In the genomic region with DNA sequence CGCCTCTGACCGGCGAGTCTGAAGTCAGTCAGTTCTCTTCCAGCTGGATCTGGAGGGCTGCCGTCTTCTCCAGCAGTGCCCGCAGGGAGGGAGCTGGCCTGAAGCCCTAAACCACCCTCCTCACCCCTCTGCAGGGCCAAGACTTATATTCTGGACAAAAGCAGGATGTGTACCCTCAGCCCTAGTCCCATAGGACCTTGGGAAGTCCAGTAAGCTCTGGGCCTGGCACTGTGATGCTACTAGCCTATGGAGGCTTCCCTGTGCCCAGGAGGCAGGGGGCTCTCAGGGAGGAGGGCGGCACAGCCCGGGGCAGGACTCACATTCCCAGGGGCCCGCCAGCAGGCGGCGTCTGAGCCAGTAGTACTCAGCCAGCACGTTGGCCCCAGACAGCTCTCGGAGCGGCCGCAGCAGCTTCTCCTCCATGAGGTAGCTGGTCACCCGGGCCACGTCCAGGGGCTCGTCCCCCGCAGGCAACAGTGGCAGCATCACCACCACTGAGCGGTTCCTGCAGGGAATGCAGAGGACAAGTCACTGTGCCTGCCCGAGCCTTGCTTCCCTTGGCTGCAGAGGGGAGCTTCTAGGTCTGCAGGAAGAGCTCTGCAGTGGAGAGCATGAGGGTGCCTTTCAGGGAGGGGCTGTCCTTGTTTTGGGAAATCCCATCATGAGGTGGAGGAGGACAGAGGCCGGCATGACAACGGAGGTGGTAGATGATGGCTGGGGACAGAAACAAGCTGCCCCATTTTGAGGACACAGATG, we compare ENCODE assay signal across 9 cellular contexts. TPM values are rescaled to one million over a fixed set of nuclear protein-coding genes. Genes with fewer than 3 reads are reported as not detected.
A peak's percentile ranks its signal among the peaks of the same experiment; 100 is the strongest.
DNase-seq lines count a peak whose midpoint lies in the region; ATAC-seq and TF ChIP-seq lines count a peak whose summit lies in the region.
"Had no signal": no experiment of that assay in that cellular context is flagged by ENCODE, and none has a peak within 500 bp of the region (broad histone marks: within the 10 kb centered on the region; RNA-seq: fewer than 3 reads in every experiment).

No MANE protein-coding gene starts in this region.

- no peaks in the 10 kb centered on the region for H3K9me3 Mint-ChIP-seq in neural crest cell
- H3K9me3 Mint-ChIP-seq: natural killer cell treated with Interleukin-12 subunit alpha and Interleukin-12 subunit beta and Interleukin-15 and Interleukin-18, amount 100 ng/mL, for 72 hours had no signal

- peak; percentile 36 for DNase-seq in Daoy (ENCODE audit: low read depth)
- no peak for DNase-seq in MM.1S
- peak; percentile 32 to 40 for DNase-seq in erythroblast (lab: John Stamatoyannopoulos, UW)
- peak; percentile 59 for DNase-seq in neural crest cell (ENCODE audit: low read depth, low spot score)
- DNase-seq in HCEC 1CT, result no peak
- no peak for DNase-seq in T-helper 17 cell
- no peak for DNase-seq in activated CD4-positive, CD25-positive, alpha-beta regulatory T cell treated with anti-CD3 and anti-CD28 coated beads, Interleukin-2, amount 50 U/mL, for 72 hours
- no peak for DNase-seq in NCI-H2107 treated with DMSO at 0.1 percent for 48 hours (lab: John Stamatoyannopoulos, UW; ENCODE audit: unreplicated experiment)

- no peaks in the 10 kb centered on the region for H4K20me1 ChIP-seq in MM.1S (ENCODE audit: insufficient read depth, low read length)

- no peaks in the 10 kb centered on the region for H3K27me3 ChIP-seq in MM.1S (replicated peaks; ENCODE audit: insufficient read depth, low read length)

- no peaks in the 10 kb centered on the region for H3F3A ChIP-seq in MM.1S (ENCODE audit: insufficient read depth, low read length)

- no peak overlapping the region for H2AFZ ChIP-seq in MM.1S (ENCODE audit: low read length)

- no peak overlapping the region for H3K27ac ChIP-seq in MM.1S (ENCODE audit: low read length)

- H3K4me1 ChIP-seq in MM.1S (ENCODE audit: low read length), result no peaks in the 10 kb centered on the region

- H3K4me1 Mint-ChIP-seq in neural crest cell (peaks cover 17% of the 10 kb centered on the region), T-helper 17 cell (peaks cover 3% of the 10 kb centered on the region)

- ATAC-seq in T-helper 17 cell, result no peak

- H3K79me2 ChIP-seq in MM.1S (ENCODE audit: low read length), result no peaks in the 10 kb centered on the region

- H3K27ac Mint-ChIP-seq in neural crest cell (ENCODE audit: unreplicated experiment), result no peak overlapping the region
- H3K27ac Mint-ChIP-seq in T-helper 17 cell, result no peak overlapping the region

- H3K9me3 ChIP-seq in MM.1S (replicated peaks; ENCODE audit: insufficient read depth, low read length) (no peaks in the 10 kb centered on the region), T-helper 17 cell (ENCODE audit: control insufficient read depth, low read length, poor library complexity, severe bottlenecking) (no peaks in the 10 kb centered on the region)

- no peaks in the 10 kb centered on the region for H3K9me2 ChIP-seq in MM.1S (replicated peaks; ENCODE audit: insufficient read depth, low read length)

- H3K27me3 Mint-ChIP-seq in neural crest cell (ENCODE audit: low read depth) (peaks cover 2% of the 10 kb centered on the region), T-helper 17 cell (peaks cover 9% of the 10 kb centered on the region)
- H3K27me3 Mint-ChIP-seq: natural killer cell treated with Interleukin-12 subunit alpha and Interleukin-12 subunit beta and Interleukin-15 and Interleukin-18, amount 100 ng/mL, for 72 hours had no signal

- no peak for TF ChIP-seq POLR2A in erythroblast (IDR thresholded peaks at IDR 0.05; ENCODE audit: low read length)

- no peak overlapping the region for H3K9ac ChIP-seq in MM.1S (ENCODE audit: low read length)

- H3K36me3 ChIP-seq in MM.1S (replicated peaks; ENCODE audit: insufficient read depth, low read length), result no peaks in the 10 kb centered on the region

- H3K4me2 ChIP-seq in MM.1S (ENCODE audit: low read depth, low read length), result no peak overlapping the region

- H3K36me3 Mint-ChIP-seq in neural crest cell (ENCODE audit: low read depth), result peaks cover 2% of the 10 kb centered on the region
- H3K36me3 Mint-ChIP-seq in T-helper 17 cell (ENCODE audit: low read depth), result no peaks in the 10 kb centered on the region
- H3K36me3 Mint-ChIP-seq: natural killer cell treated with Interleukin-12 subunit alpha and Interleukin-12 subunit beta and Interleukin-15 and Interleukin-18, amount 100 ng/mL, for 72 hours had no signal

- TF ChIP-seq CTCF in MM.1S (IDR thresholded peaks at IDR 0.05; ENCODE audit: low read length) (peak; percentile 19; the same call in 1 of the 2 replicates), neural crest cell (conservative IDR thresholded peaks at IDR 0.05) (peak; percentile 62)

- H3K4me3 ChIP-seq in MM.1S (ENCODE audit: low read length), result no peak overlapping the region

- H3K4me3 Mint-ChIP-seq in neural crest cell, result no peak overlapping the region
- H3K4me3 Mint-ChIP-seq in T-helper 17 cell, result no peak overlapping the region
- H3K4me3 Mint-ChIP-seq: natural killer cell treated with Interleukin-12 subunit alpha and Interleukin-12 subunit beta and Interleukin-15 and Interleukin-18, amount 100 ng/mL, for 72 hours had no signal

RNA-seq across cellular contexts. Expression of a gene that starts 41.7 kb away (rescaled TPM):
- 30.2 and 30.8 TPM in 2 replicates for total RNA-seq in Daoy (2014; rRNA removed; shearing (Covaris generic))
- 39.6 and 41.9 TPM in 2 replicates for total RNA-seq in neural crest cell
- 1 to 10 TPM; 1.4 to 2.1 TPM for total RNA-seq in T-helper 17 cell

Comparison
In these comparisons a context has a peak if more than half of its experiments do, and no peak if none do; other contexts are left out.
1. DNase-seq: peak in Daoy (single experiment), erythroblast (2 of 2) and neural crest cell (single experiment); none in MM.1S (single experiment), HCEC 1CT (single experiment), T-helper 17 cell (0 of 3), activated CD4-positive, CD25-positive, alpha-beta regulatory T cell treated with anti-CD3 and anti-CD28 coated beads, Interleukin-2, amount 50 U/mL, for 72 hours (single experiment) and NCI-H2107 treated with DMSO at 0.1 percent for 48 hours (single experiment).